ENCODE assay signal across 7 cellular contexts in the genomic region with DNA sequence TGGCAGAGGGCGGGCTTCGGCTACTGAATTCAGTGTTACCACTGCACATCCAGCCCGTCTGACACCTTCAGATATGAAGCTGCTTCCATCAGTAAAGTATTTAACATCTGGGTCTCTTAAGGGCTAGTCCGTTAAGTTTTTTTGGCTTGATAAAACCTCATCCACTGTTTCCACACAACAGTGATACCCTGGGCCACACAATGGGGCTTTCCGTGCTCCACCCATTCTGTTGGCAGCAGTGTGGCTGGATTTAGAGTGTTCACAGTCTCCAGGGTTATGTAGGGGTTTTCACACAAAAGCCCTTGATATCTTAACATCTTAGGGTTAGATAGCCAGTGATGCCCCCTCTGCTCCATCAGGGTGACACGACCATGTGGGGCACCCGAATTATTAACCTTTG.
"Had no signal": no experiment of that assay in that cellular context is flagged by ENCODE, and none has a peak within 500 bp of the region (broad histone marks: within the 10 kb centered on the region; RNA-seq: fewer than 3 reads in every experiment).

No MANE protein-coding gene starts in this region.

- FAIRE-seq: H1, H54, HTR-8/SVneo had no signal

- ATAC-seq: GM23338 had no signal

- H3K4me3 ChIP-seq: GM23338 had no signal

- DNase-seq: H9, HCEC 1CT, IMR-90 had no signal

- H3K4me3 Mint-ChIP-seq: GM23338, H9 had no signal

- H3K27ac Mint-ChIP-seq: GM23338, H9 had no signal

- H3K4me1 Mint-ChIP-seq: GM23338, H9 had no signal
